In the genomic region with DNA sequence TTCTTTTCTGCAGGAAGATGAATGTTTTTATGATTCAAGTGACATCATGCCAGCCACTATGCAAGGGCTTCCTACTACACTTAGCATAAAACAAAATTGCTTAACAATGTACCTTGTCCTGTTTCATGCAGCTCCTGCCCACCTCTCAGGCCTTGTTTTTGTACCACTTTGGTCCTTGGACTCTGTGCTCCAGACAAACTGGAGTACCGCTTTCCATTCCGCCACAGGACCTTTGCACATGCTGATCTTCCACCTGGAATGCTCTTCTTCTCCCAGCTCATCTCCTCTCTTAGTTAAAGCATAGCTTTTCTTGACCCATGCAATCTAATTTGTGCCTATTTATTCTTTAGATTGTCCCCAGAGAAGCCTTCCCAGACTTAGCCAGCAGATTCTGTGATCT, we compare ENCODE assay signal across 1 cellular context.
A peak's percentile ranks its signal among the peaks of the same experiment; 100 is the strongest.
TF ChIP-seq lines count a peak whose summit lies in the region.

No MANE protein-coding gene starts in this region.

TF ChIP-seq in HepG2, 621 proteins besides CTCF, POLR2A, EP300 and RAD21 (continued from another document and continues in another):
- TF ChIP-seq, protein P1, sequence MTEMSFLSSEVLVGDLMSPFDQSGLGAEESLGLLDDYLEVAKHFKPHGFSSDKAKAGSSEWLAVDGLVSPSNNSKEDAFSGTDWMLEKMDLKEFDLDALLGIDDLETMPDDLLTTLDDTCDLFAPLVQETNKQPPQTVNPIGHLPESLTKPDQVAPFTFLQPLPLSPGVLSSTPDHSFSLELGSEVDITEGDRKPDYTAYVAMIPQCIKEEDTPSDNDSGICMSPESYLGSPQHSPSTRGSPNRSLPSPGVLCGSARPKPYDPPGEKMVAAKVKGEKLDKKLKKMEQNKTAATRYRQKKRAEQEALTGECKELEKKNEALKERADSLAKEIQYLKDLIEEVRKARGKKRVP (CRISPR knock-in tag; IDR thresholded peaks at IDR 0.05) = no peak
- TF ChIP-seq MED1 (CRISPR knock-in tag; IDR thresholded peaks at IDR 0.05) (peak; percentile 66), THYN1 (CRISPR knock-in tag; IDR thresholded peaks at IDR 0.05; ENCODE audit: borderline replicate concordance, low read depth) (no peak), HNF4G (IDR thresholded peaks at IDR 0.05; ENCODE audit: borderline replicate concordance, low read depth, low read length) (peak; percentile 78; the same call in 1 of the 2 replicates), HNF4G (CRISPR knock-in tag; IDR thresholded peaks at IDR 0.05; ENCODE audit: borderline replicate concordance, low read depth) (peak; percentile 23; the same call in 1 of the 2 replicates), ARID2 (CRISPR knock-in tag; IDR thresholded peaks at IDR 0.05; ENCODE audit: borderline replicate concordance) (no peak), CHCHD3 (CRISPR knock-in tag; IDR thresholded peaks at IDR 0.05) (no peak), NKX3-1 (CRISPR knock-in tag; IDR thresholded peaks at IDR 0.05) (no peak), ZNF17 (CRISPR knock-in tag; IDR thresholded peaks at IDR 0.05) (no peak), ZNF878 (CRISPR knock-in tag; IDR thresholded peaks at IDR 0.05) (no peak), ZNF530 (CRISPR knock-in tag; IDR thresholded peaks at IDR 0.05; ENCODE audit: low read depth) (no peak), U2AF1 (optimal IDR thresholded peaks at IDR 0.05; ENCODE audit: low read depth, low read length) (no peak), KDM6A (CRISPR knock-in tag; IDR thresholded peaks at IDR 0.05; ENCODE audit: low read depth) (no peak), SMAD9 (CRISPR knock-in tag; IDR thresholded peaks at IDR 0.05) (no peak), NFIC (IDR thresholded peaks at IDR 0.05; ENCODE audit: low read length) (no peak), ZNF83 (CRISPR knock-in tag; IDR thresholded peaks at IDR 0.05; ENCODE audit: borderline replicate concordance) (no peak), ZNF724P (CRISPR knock-in tag; IDR thresholded peaks at IDR 0.05; ENCODE audit: borderline replicate concordance) (no peak), TCF7 (IDR thresholded peaks at IDR 0.05; ENCODE audit: low read depth) (0 out of 2 replicates have a peak, but pooled peaks have one; percentile 6), ADNP (CRISPR knock-in tag; IDR thresholded peaks at IDR 0.05) (peak; percentile 74; the same call in 1 of the 2 replicates), ZNF232 (CRISPR knock-in tag; IDR thresholded peaks at IDR 0.05; ENCODE audit: borderline replicate concordance) (no peak), ZMYM4 (CRISPR knock-in tag; IDR thresholded peaks at IDR 0.05) (peak; percentile 66), CREM (IDR thresholded peaks at IDR 0.05) (no peak), CREM (CRISPR knock-in tag; IDR thresholded peaks at IDR 0.05) (no peak), HDAC2 (CRISPR knock-in tag; IDR thresholded peaks at IDR 0.05) (peak; percentile 83), DPF2 (CRISPR knock-in tag; IDR thresholded peaks at IDR 0.05; ENCODE audit: borderline replicate concordance, low read depth) (no peak), RXRB (CRISPR knock-in tag; IDR thresholded peaks at IDR 0.05; ENCODE audit: borderline replicate concordance) (no peak), ZNF33A (CRISPR knock-in tag; IDR thresholded peaks at IDR 0.05; ENCODE audit: borderline replicate concordance) (no peak), SP4 (CRISPR knock-in tag; IDR thresholded peaks at IDR 0.05) (no peak), TEAD2 (CRISPR knock-in tag; IDR thresholded peaks at IDR 0.05) (no peak), FOXP1 (IDR thresholded peaks at IDR 0.05) (no peak), FOXP1 (CRISPR knock-in tag; IDR thresholded peaks at IDR 0.05) (peak; percentile 22; the same call in 1 of the 2 replicates), SMARCC2 (IDR thresholded peaks at IDR 0.05) (no peak), ZNF841 (CRISPR knock-in tag; IDR thresholded peaks at IDR 0.05; ENCODE audit: borderline replicate concordance) (no peak), ZNF550 (CRISPR knock-in tag; IDR thresholded peaks at IDR 0.05; ENCODE audit: borderline replicate concordance) (no peak), ZNF44 (CRISPR knock-in tag; IDR thresholded peaks at IDR 0.05) (no peak), ZNF883 (CRISPR knock-in tag; IDR thresholded peaks at IDR 0.05; ENCODE audit: not compliant biosample characterization) (no peak), MXI1 (IDR thresholded peaks at IDR 0.05; ENCODE audit: borderline replicate concordance, low read depth, low read length) (no peak), TAF15 (IDR thresholded peaks at IDR 0.05; ENCODE audit: low read depth, low read length, poor library complexity, severe bottlenecking) (no peak), NRL (CRISPR knock-in tag; IDR thresholded peaks at IDR 0.05; ENCODE audit: borderline replicate concordance) (no peak), BRCA1 (CRISPR knock-in tag; IDR thresholded peaks at IDR 0.05) (no peak), ZMYM3 (CRISPR knock-in tag; IDR thresholded peaks at IDR 0.05) (peak; percentile 99), FOXO1 (CRISPR knock-in tag; IDR thresholded peaks at IDR 0.05) (peak; percentile 69)
- TF ChIP-seq, protein P2, sequence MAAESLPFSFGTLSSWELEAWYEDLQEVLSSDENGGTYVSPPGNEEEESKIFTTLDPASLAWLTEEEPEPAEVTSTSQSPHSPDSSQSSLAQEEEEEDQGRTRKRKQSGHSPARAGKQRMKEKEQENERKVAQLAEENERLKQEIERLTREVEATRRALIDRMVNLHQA (CRISPR knock-in tag; IDR thresholded peaks at IDR 0.05) = no peak
- TF ChIP-seq, protein P3, sequence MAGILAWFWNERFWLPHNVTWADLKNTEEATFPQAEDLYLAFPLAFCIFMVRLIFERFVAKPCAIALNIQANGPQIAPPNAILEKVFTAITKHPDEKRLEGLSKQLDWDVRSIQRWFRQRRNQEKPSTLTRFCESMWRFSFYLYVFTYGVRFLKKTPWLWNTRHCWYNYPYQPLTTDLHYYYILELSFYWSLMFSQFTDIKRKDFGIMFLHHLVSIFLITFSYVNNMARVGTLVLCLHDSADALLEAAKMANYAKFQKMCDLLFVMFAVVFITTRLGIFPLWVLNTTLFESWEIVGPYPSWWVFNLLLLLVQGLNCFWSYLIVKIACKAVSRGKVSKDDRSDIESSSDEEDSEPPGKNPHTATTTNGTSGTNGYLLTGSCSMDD (CRISPR knock-in tag; IDR thresholded peaks at IDR 0.05) = no peak
- TF ChIP-seq, protein P4, sequence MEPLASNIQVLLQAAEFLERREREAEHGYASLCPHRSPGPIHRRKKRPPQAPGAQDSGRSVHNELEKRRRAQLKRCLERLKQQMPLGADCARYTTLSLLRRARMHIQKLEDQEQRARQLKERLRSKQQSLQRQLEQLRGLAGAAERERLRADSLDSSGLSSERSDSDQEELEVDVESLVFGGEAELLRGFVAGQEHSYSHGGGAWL (CRISPR knock-in tag; IDR thresholded peaks at IDR 0.05) = no peak
- TF ChIP-seq, protein P5, sequence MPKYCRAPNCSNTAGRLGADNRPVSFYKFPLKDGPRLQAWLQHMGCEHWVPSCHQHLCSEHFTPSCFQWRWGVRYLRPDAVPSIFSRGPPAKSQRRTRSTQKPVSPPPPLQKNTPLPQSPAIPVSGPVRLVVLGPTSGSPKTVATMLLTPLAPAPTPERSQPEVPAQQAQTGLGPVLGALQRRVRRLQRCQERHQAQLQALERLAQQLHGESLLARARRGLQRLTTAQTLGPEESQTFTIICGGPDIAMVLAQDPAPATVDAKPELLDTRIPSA (CRISPR knock-in tag; IDR thresholded peaks at IDR 0.05; ENCODE audit: borderline replicate concordance) = no peak
- TF ChIP-seq, protein P6, sequence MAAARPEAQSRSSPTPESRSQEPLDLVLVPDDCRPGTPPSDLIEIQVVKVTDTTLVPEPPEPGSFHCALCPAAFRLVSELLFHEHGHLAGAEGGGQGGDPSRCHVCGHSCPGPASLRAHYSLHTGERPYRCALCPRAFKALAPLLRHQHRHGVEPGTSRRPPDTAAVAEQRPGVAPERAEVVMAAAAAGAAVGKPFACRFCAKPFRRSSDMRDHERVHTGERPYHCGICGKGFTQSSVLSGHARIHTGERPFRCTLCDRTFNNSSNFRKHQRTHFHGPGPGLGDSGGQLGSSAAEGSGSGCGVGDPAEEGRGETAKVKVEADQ (CRISPR knock-in tag; IDR thresholded peaks at IDR 0.05; ENCODE audit: borderline replicate concordance) = no peak
- TF ChIP-seq, protein P7, sequence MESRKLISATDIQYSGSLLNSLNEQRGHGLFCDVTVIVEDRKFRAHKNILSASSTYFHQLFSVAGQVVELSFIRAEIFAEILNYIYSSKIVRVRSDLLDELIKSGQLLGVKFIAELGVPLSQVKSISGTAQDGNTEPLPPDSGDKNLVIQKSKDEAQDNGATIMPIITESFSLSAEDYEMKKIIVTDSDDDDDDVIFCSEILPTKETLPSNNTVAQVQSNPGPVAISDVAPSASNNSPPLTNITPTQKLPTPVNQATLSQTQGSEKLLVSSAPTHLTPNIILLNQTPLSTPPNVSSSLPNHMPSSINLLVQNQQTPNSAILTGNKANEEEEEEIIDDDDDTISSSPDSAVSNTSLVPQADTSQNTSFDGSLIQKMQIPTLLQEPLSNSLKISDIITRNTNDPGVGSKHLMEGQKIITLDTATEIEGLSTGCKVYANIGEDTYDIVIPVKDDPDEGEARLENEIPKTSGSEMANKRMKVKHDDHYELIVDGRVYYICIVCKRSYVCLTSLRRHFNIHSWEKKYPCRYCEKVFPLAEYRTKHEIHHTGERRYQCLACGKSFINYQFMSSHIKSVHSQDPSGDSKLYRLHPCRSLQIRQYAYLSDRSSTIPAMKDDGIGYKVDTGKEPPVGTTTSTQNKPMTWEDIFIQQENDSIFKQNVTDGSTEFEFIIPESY (CRISPR knock-in tag; IDR thresholded peaks at IDR 0.05) = peak; percentile 99
- TF ChIP-seq, protein P8, sequence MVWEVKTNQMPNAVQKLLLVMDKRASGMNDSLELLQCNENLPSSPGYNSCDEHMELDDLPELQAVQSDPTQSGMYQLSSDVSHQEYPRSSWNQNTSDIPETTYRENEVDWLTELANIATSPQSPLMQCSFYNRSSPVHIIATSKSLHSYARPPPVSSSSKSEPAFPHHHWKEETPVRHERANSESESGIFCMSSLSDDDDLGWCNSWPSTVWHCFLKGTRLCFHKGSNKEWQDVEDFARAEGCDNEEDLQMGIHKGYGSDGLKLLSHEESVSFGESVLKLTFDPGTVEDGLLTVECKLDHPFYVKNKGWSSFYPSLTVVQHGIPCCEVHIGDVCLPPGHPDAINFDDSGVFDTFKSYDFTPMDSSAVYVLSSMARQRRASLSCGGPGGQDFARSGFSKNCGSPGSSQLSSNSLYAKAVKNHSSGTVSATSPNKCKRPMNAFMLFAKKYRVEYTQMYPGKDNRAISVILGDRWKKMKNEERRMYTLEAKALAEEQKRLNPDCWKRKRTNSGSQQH (CRISPR knock-in tag; IDR thresholded peaks at IDR 0.05; ENCODE audit: low read depth) = no peak
- TF ChIP-seq, protein P9, sequence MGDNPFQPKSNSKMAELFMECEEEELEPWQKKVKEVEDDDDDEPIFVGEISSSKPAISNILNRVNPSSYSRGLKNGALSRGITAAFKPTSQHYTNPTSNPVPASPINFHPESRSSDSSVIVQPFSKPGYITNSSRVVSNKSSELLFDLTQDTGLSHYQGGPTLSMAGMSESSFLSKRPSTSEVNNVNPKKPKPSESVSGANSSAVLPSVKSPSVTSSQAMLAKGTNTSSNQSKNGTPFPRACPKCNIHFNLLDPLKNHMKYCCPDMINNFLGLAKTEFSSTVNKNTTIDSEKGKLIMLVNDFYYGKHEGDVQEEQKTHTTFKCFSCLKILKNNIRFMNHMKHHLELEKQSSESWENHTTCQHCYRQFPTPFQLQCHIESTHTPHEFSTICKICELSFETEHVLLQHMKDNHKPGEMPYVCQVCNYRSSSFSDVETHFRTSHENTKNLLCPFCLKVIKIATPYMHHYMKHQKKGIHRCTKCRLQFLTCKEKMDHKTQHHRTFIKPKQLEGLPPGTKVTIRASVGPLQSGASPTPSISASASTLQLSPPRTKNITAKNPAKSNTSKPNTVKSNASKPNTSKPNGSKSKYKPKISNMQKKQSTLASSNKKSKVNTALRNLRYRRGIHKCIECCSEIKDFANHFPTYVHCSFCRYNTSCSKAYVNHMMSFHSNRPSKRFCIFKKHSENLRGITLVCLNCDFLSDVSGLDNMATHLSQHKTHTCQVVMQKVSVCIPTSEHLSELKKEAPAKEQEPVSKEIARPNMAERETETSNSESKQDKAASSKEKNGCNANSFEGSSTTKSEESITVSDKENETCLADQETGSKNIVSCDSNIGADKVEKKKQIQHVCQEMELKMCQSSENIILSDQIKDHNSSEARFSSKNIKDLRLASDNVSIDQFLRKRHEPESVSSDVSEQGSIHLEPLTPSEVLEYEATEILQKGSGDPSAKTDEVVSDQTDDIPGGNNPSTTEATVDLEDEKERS (CRISPR knock-in tag; IDR thresholded peaks at IDR 0.05) = peak; percentile 91; the same call in 1 of the 2 replicates
- TF ChIP-seq, protein P10, sequence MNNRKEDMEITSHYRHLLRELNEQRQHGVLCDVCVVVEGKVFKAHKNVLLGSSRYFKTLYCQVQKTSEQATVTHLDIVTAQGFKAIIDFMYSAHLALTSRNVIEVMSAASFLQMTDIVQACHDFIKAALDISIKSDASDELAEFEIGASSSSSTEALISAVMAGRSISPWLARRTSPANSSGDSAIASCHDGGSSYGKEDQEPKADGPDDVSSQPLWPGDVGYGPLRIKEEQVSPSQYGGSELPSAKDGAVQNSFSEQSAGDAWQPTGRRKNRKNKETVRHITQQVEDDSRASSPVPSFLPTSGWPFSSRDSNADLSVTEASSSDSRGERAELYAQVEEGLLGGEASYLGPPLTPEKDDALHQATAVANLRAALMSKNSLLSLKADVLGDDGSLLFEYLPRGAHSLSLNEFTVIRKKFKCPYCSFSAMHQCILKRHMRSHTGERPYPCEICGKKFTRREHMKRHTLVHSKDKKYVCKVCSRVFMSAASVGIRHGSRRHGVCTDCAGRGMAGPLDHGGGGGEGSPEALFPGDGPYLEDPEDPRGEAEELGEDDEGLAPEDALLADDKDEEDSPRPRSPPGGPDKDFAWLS (CRISPR knock-in tag; IDR thresholded peaks at IDR 0.05; ENCODE audit: borderline replicate concordance) = no peak
